1 cellular context compared by ENCODE assay signal in genomic region chr6:166956444-166957086, GRCh38.
TF ChIP-seq lines count a peak whose summit lies in the region.

Gene RNASET2, minus strand, starts transcription at chr6:166956550. Its CDS starts 368 bp downstream, at chr6:166956182.

TF ChIP-seq in HepG2, 621 proteins besides CTCF, POLR2A, EP300 and RAD21 (continued from another document and continues in another):
- TF ChIP-seq SRSF4 (IDR thresholded peaks at IDR 0.05; ENCODE audit: low read depth, low read length, poor library complexity, severe bottlenecking): no peak
- no peak for TF ChIP-seq FOXA3 (CRISPR knock-in tag; IDR thresholded peaks at IDR 0.05)
- peak; percentile 78 for TF ChIP-seq MNT (IDR thresholded peaks at IDR 0.05)
- TF ChIP-seq MXD4 (CRISPR knock-in tag; IDR thresholded peaks at IDR 0.05): no peak; the same call in 1 of the 2 replicates
- TF ChIP-seq ZNF431 (CRISPR knock-in tag; IDR thresholded peaks at IDR 0.05; ENCODE audit: borderline replicate concordance, low read depth): peak; percentile 16; the same call in 1 of the 2 replicates
- no peak for TF ChIP-seq FOXA1 (IDR thresholded peaks at IDR 0.05)
- peak; percentile 13; the same call in 1 of the 2 replicates for TF ChIP-seq FOXA1 (CRISPR knock-in tag; IDR thresholded peaks at IDR 0.05)
- TF ChIP-seq TRAFD1 (CRISPR knock-in tag; IDR thresholded peaks at IDR 0.05; ENCODE audit: borderline replicate concordance): no peak
- no peak for TF ChIP-seq TCF7L2 (IDR thresholded peaks at IDR 0.05; ENCODE audit: low read depth, low read length)
- TF ChIP-seq POLR2AphosphoS2 (IDR thresholded peaks at IDR 0.05; ENCODE audit: low read depth, low read length): no peak
- TF ChIP-seq EHMT2 (IDR thresholded peaks at IDR 0.05; ENCODE audit: borderline replicate concordance, low read depth, low read length): no peak
- peak; percentile 43 for TF ChIP-seq ZNF607 (CRISPR knock-in tag; IDR thresholded peaks at IDR 0.05; ENCODE audit: borderline replicate concordance)
- no peak; the same call in 1 of the 2 replicates for TF ChIP-seq FOSL2 (CRISPR knock-in tag; IDR thresholded peaks at IDR 0.05)
- no peak for TF ChIP-seq HMG20A (CRISPR knock-in tag; IDR thresholded peaks at IDR 0.05; ENCODE audit: borderline replicate concordance)
- no peak; the same call in 1 of the 2 replicates for TF ChIP-seq ZSCAN22 (CRISPR knock-in tag; IDR thresholded peaks at IDR 0.05)
- no peak for TF ChIP-seq CHD2 (IDR thresholded peaks at IDR 0.05; ENCODE audit: low read depth, low read length)
- TF ChIP-seq ZKSCAN5 (CRISPR knock-in tag; IDR thresholded peaks at IDR 0.05): no peak
- TF ChIP-seq CREB3 (CRISPR knock-in tag; IDR thresholded peaks at IDR 0.05): 0 out of 2 replicates have a peak, but pooled peaks have one; percentile 25
- TF ChIP-seq KAT7 (CRISPR knock-in tag; IDR thresholded peaks at IDR 0.05; ENCODE audit: borderline replicate concordance): peak; percentile 33; the same call in 1 of the 2 replicates
- no peak for TF ChIP-seq THRA (CRISPR knock-in tag; IDR thresholded peaks at IDR 0.05; ENCODE audit: borderline replicate concordance)
- TF ChIP-seq ZNF549 (CRISPR knock-in tag; IDR thresholded peaks at IDR 0.05): no peak
- TF ChIP-seq XRCC5 (optimal IDR thresholded peaks at IDR 0.05; ENCODE audit: low read length): peak; percentile 15
- TF ChIP-seq ZNF891 (CRISPR knock-in tag; IDR thresholded peaks at IDR 0.05): no peak
- TF ChIP-seq BCL3 (CRISPR knock-in tag; IDR thresholded peaks at IDR 0.05): peak; percentile 49
- no peak for TF ChIP-seq NCOA2 (CRISPR knock-in tag; IDR thresholded peaks at IDR 0.05)
- no peak for TF ChIP-seq ZBTB33 (CRISPR knock-in tag; IDR thresholded peaks at IDR 0.05)
- TF ChIP-seq TMF1 (CRISPR knock-in tag; IDR thresholded peaks at IDR 0.05; ENCODE audit: low read depth): peak; percentile 44; the same call in 1 of the 2 replicates
- peak; percentile 67; the same call in 1 of the 2 replicates for TF ChIP-seq ZNF605 (CRISPR knock-in tag; IDR thresholded peaks at IDR 0.05)
- TF ChIP-seq ZNF713 (CRISPR knock-in tag; IDR thresholded peaks at IDR 0.05): no peak
- no peak for TF ChIP-seq ZNF546 (CRISPR knock-in tag; conservative IDR thresholded peaks at IDR 0.05)
- no peak for TF ChIP-seq LCORL (IDR thresholded peaks at IDR 0.05)
- TF ChIP-seq LCORL (CRISPR knock-in tag; IDR thresholded peaks at IDR 0.05): peak; percentile 69; the same call in 1 of the 2 replicates
- TF ChIP-seq KDM5A (IDR thresholded peaks at IDR 0.05; ENCODE audit: borderline replicate concordance, low read length): 0 out of 2 replicates have a peak, but pooled peaks have one; percentile 20
- TF ChIP-seq GABPB1 (CRISPR knock-in tag; IDR thresholded peaks at IDR 0.05): 0 out of 2 replicates have a peak, but pooled peaks have one; percentile 48
- no peak for TF ChIP-seq NFIC (IDR thresholded peaks at IDR 0.05; ENCODE audit: low read length)
- TF ChIP-seq MTF2 (CRISPR knock-in tag; IDR thresholded peaks at IDR 0.05; ENCODE audit: borderline replicate concordance): no peak
- TF ChIP-seq CREM (IDR thresholded peaks at IDR 0.05): no peak
- TF ChIP-seq CREM (CRISPR knock-in tag; IDR thresholded peaks at IDR 0.05): no peak
- no peak for TF ChIP-seq ATF7 (IDR thresholded peaks at IDR 0.05)
- no peak for TF ChIP-seq ATF7 (CRISPR knock-in tag; IDR thresholded peaks at IDR 0.05)
- no peak for TF ChIP-seq ZNF281 (CRISPR knock-in tag; IDR thresholded peaks at IDR 0.05; ENCODE audit: borderline replicate concordance)
- no peak; the same call in 1 of the 2 replicates for TF ChIP-seq SMAD9 (CRISPR knock-in tag; IDR thresholded peaks at IDR 0.05)
- no peak for TF ChIP-seq ZNF33A (CRISPR knock-in tag; IDR thresholded peaks at IDR 0.05; ENCODE audit: borderline replicate concordance)
- TF ChIP-seq ISX (CRISPR knock-in tag; conservative IDR thresholded peaks at IDR 0.05): no peak
- TF ChIP-seq MTA1 (CRISPR knock-in tag; IDR thresholded peaks at IDR 0.05; ENCODE audit: borderline replicate concordance): peak; percentile 93
- no peak for TF ChIP-seq THYN1 (CRISPR knock-in tag; IDR thresholded peaks at IDR 0.05; ENCODE audit: borderline replicate concordance, low read depth)
- TF ChIP-seq NFE2L2 (IDR thresholded peaks at IDR 0.05; ENCODE audit: low read length): no peak
- no peak; the same call in 1 of the 2 replicates for TF ChIP-seq ZNF205 (CRISPR knock-in tag; IDR thresholded peaks at IDR 0.05)
- no peak; the same call in 1 of the 2 replicates for TF ChIP-seq RFXANK (CRISPR knock-in tag; IDR thresholded peaks at IDR 0.05)
- TF ChIP-seq ZNF367 (CRISPR knock-in tag; IDR thresholded peaks at IDR 0.05; ENCODE audit: borderline replicate concordance): no peak
- TF ChIP-seq ARNT2 (CRISPR knock-in tag; IDR thresholded peaks at IDR 0.05; ENCODE audit: low read depth): 0 out of 2 replicates have a peak, but pooled peaks have one; percentile 43
- TF ChIP-seq ZNF674 (CRISPR knock-in tag; IDR thresholded peaks at IDR 0.05; ENCODE audit: low read depth): peak; percentile 88
- TF ChIP-seq HES4 (CRISPR knock-in tag; IDR thresholded peaks at IDR 0.05; ENCODE audit: borderline replicate concordance): peak; percentile 93
- no peak for TF ChIP-seq GZF1 (CRISPR knock-in tag; IDR thresholded peaks at IDR 0.05)
- TF ChIP-seq ZNF17 (CRISPR knock-in tag; IDR thresholded peaks at IDR 0.05): no peak
- no peak for TF ChIP-seq KDM3A (CRISPR knock-in tag; IDR thresholded peaks at IDR 0.05; ENCODE audit: low read depth)
- no peak; the same call in 1 of the 2 replicates for TF ChIP-seq AHR (CRISPR knock-in tag; IDR thresholded peaks at IDR 0.05)
- TF ChIP-seq NAIF1 (CRISPR knock-in tag; IDR thresholded peaks at IDR 0.05; ENCODE audit: borderline replicate concordance): peak; percentile 92; the same call in 1 of the 2 replicates
- no peak; the same call in 1 of the 2 replicates for TF ChIP-seq PRDM10 (CRISPR knock-in tag; IDR thresholded peaks at IDR 0.05; ENCODE audit: low read depth)
- peak; percentile 99 for TF ChIP-seq SP4 (CRISPR knock-in tag; IDR thresholded peaks at IDR 0.05)
- no peak for TF ChIP-seq NKX3-1 (CRISPR knock-in tag; IDR thresholded peaks at IDR 0.05)
- no peak for TF ChIP-seq SMC3 (IDR thresholded peaks at IDR 0.05; ENCODE audit: low read length)
